In the genomic region with DNA sequence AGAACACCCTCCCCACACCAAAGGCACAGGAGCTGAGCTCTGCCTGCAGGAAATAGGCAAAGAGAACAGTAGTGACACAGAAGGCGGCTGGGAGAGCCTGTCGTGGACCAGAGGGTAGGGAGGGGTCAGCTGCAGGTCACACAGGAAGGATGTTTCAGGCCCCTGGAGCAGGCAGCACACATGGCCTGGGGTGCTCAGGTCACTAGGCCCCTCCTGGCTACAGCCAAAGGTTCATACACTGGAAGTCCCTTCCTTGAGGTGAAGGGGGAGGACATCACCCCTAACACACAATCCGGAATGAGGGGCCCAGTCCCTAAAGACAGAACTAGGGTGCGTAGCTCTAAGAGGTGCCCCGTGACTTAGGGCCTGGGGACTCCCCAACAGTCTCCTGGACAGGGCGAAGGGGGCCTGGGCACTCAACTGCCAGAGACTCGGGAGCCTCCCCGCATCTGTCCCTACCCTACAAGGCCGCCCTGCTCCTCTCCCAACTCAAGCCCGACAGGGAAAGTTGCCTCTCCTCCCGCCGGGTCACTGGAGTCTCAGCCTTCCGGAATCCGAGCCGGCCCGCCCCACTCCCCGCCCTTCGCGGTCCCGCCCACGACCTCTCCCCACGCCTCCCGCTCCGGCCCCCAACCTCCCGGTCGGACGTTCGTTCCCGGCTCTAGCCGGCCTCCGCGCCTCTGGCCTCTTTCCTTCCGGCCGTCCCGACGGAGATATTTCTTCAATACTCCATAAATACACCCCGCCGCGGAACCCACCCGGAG, we compare ENCODE assay signal across 8 cellular contexts. TPM values are rescaled to one million over a fixed set of nuclear protein-coding genes. Genes with fewer than 3 reads are reported as not detected.
A peak's percentile ranks its signal among the peaks of the same experiment; 100 is the strongest.
DNase-seq lines count a peak whose midpoint lies in the region; ATAC-seq and TF ChIP-seq lines count a peak whose summit lies in the region.

A gene (minus strand): TSS at position 541 of the 764 bp plus-strand sequence. CDS start 675 bp downstream, outside the sequence.

- ATAC-seq in esophagus mucosa: peak; percentile 76
- peak; percentile 90 for ATAC-seq in mucosa of descending colon

- H3K9me3 ChIP-seq in OCI-LY7 (ENCODE audit: low read length) (no peaks in the 10 kb centered on the region), mucosa of descending colon (no peaks in the 10 kb centered on the region), vagina (no peaks in the 10 kb centered on the region)

- DNase-seq in OCI-LY7 (ENCODE audit: low spot score) (no peak), mucosa of descending colon (peak; percentile 78 to 86 (median 83)), vagina (ENCODE audit: extremely low spot score in 2 of 2) (no peak), NCI-H1092 treated with DMSO at 0.1 percent for 48 hours (lab: John Stamatoyannopoulos, UW) (no peak), cerebellar cortex (ENCODE audit: low spot score) (no peak)

- POLR2A ChIA-PET in OCI-LY7 (lab: Charles Lee): no interaction called here

- TF ChIP-seq POLR2A in GM18526 (IDR thresholded peaks at IDR 0.05; ENCODE audit: extremely low read depth, insufficient read length): peak; percentile 34
- TF ChIP-seq POLR2A in vagina (IDR thresholded peaks at IDR 0.05): peak in 1 of 2 donors; percentile 53

- H3K4me3 ChIP-seq in ACC112 (ENCODE audit: low read depth, low read length): peak within 1 kb of the TSS; percentile 75
- H3K4me3 ChIP-seq in OCI-LY7 (ENCODE audit: low read depth, low read length, poor library complexity, severe bottlenecking): no peak within 1 kb of the TSS
- peak within 1 kb of the TSS; percentile 21 for H3K4me3 ChIP-seq in mucosa of descending colon
- H3K4me3 ChIP-seq in vagina: peak within 1 kb of the TSS; percentile 56 to 57

- peak within 1 kb of the TSS; percentile 90 for H2AFZ ChIP-seq in ACC112 (ENCODE audit: low read length, unreplicated experiment)
- H2AFZ ChIP-seq in OCI-LY7 (ENCODE audit: low read length): no peak within 1 kb of the TSS

- H3K4me1 ChIP-seq in ACC112 (ENCODE audit: control insufficient read depth, insufficient read depth, low read length, unreplicated experiment) (no peaks in the 10 kb centered on the region), OCI-LY7 (ENCODE audit: insufficient read depth, low read length, poor library complexity, severe bottlenecking) (no peaks in the 10 kb centered on the region), mucosa of descending colon (ENCODE audit: low read depth) (peaks cover 5% of the 10 kb centered on the region), vagina (peaks cover 54% of the 10 kb centered on the region)

- no TSS peak for BruUV-seq in OCI-LY7 (replicated peaks; lab: Mats Ljungman, UMichigan)

- H3K27ac ChIP-seq in ACC112 (ENCODE audit: low read depth, low read length): no peak within 1 kb of the TSS
- no peak within 1 kb of the TSS for H3K27ac ChIP-seq in OCI-LY7 (ENCODE audit: low read depth, low read length, poor library complexity, severe bottlenecking)
- peak within 1 kb of the TSS; percentile 90 for H3K27ac ChIP-seq in vagina

- H3K27me3 ChIP-seq in ACC112 (ENCODE audit: insufficient read depth, low read length) (peaks cover 43% of the 10 kb centered on the region), vagina (no peaks in the 10 kb centered on the region)

- no peaks in the 10 kb centered on the region for H3K36me3 ChIP-seq in ACC112 (ENCODE audit: insufficient read depth, low read length)
- peaks cover 14% of the 10 kb centered on the region for H3K36me3 ChIP-seq in OCI-LY7 (ENCODE audit: insufficient read depth, low read length)
- H3K36me3 ChIP-seq in mucosa of descending colon (ENCODE audit: low read depth): no peaks in the 10 kb centered on the region
- no peaks in the 10 kb centered on the region for H3K36me3 ChIP-seq in vagina

- H3K79me2 ChIP-seq in ACC112 (ENCODE audit: control insufficient read depth, insufficient read depth, low read length, unreplicated experiment): no peaks in the 10 kb centered on the region
- no peaks in the 10 kb centered on the region for H3K79me2 ChIP-seq in OCI-LY7 (ENCODE audit: insufficient read depth, low read depth, low read length)

- CTCF ChIA-PET in OCI-LY7 (lab: Charles Lee; ENCODE audit: unreplicated experiment): no interaction called here

- intact Hi-C loops in OCI-LY7 (cut with micrococcal nuclease; ENCODE audit: unreplicated experiment): no loop called here
- intact Hi-C loops in mucosa of descending colon (cut with DNase I, micrococcal nuclease): no loop called here
- intact Hi-C loops in vagina (cut with DNase I): no loop called here

- H3K4me2 ChIP-seq in OCI-LY7 (ENCODE audit: low read length): peak within 1 kb of the TSS; percentile 20; the same call in 1 of the 2 replicates

- H4K20me1 ChIP-seq in OCI-LY7 (ENCODE audit: insufficient read depth, low read length): no peaks in the 10 kb centered on the region

- H3K9me2 ChIP-seq in OCI-LY7 (ENCODE audit: insufficient read depth, low read length): no peaks in the 10 kb centered on the region

- TF ChIP-seq CTCF in OCI-LY7 (conservative IDR thresholded peaks at IDR 0.05; ENCODE audit: low read length) (no peak), mucosa of descending colon (IDR thresholded peaks at IDR 0.05) (no peak), vagina (IDR thresholded peaks at IDR 0.05) (no peak)

RNA-seq across cellular contexts. Expression of the gene that starts here (rescaled TPM):
- total RNA-seq in OCI-LY7 (2014; rRNA removed; shearing (Covaris generic)): not detected in 2 replicates
- not detected in 2 replicates for total RNA-seq in OCI-LY7 (2022)
- total RNA-seq in esophagus mucosa: 24.0 TPM
- 1 to 10 TPM; 2.3 to 7.0 (median 6.3) TPM for total RNA-seq in mucosa of descending colon
- total RNA-seq in vagina: 17.7 TPM

Comparison
In these comparisons a context has a peak if more than half of its experiments do, and no peak if none do; other contexts are left out.
1. DNase-seq: peak in mucosa of descending colon (3 of 3); none in OCI-LY7 (single experiment), vagina (0 of 2), NCI-H1092 treated with DMSO at 0.1 percent for 48 hours (single experiment) and cerebellar cortex (single experiment).